ENCODE assay signal across 26 cellular contexts in the genomic region with DNA sequence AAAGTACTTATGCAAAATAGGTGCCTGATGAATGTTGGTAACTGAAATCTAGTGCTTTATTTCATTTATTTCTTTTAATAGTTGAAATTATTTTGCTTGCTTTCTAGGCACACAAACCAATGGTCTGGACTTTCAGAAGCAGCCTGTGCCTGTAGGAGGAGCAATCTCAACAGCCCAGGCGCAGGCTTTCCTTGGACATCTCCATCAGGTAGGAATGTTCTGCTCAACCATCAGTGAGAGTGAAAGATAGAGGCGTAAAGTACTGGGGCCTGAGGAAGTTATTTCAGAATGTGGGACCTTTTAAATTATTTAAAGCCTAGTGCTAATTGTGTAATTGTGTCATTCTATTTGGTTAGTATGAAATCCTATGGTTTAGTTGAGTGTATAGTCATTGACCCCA.
"Had no signal": no experiment of that assay in that cellular context is flagged by ENCODE, and none has a peak within 500 bp of the region (broad histone marks: within the 10 kb centered on the region; RNA-seq: fewer than 3 reads in every experiment).

No MANE protein-coding gene starts in this region.

- H3K27ac ChIP-seq: left lung, lower lobe of right lung, pancreas, prostate gland, sigmoid colon, spleen, suprapubic skin, thoracic aorta, tibial artery, upper lobe of right lung had no signal

- H3K27me3 Mint-ChIP-seq: naive thymus-derived CD8-positive, alpha-beta T cell; stimulated activated naive CD8-positive, alpha-beta T cell treated with anti-CD3 and anti-CD28 coated beads, Interleukin-15, Interleukin-2, amounts not matched to agents 100 ng/mL and 50 ng/mL, for 24 hours had no signal

- DNase-seq: hippocampal formation; kidney glomerular epithelial cell; left cardiac atrium; left lung; lower lobe of right lung; mesenchymal stem cell; naive thymus-derived CD8-positive, alpha-beta T cell; nephron progenitor cell; nucleus accumbens; pancreas; posterior cingulate gyrus; retina; sigmoid colon; small intestine; spleen; stimulated activated CD4-positive, alpha-beta T cell treated with anti-CD3 and anti-CD28 coated beads, Interleukin-4, amount 100 ng/mL, for 24 hours; stimulated activated naive CD4-positive, alpha-beta T cell; tibial artery; trophoblast cell; upper lobe of right lung had no signal

- ATAC-seq: left cardiac atrium; left lung; lower lobe of right lung; naive thymus-derived CD8-positive, alpha-beta T cell; pancreas; right cardiac atrium; stimulated activated effector memory CD8-positive, alpha-beta T cell treated with anti-CD3 and anti-CD28 coated beads, Interleukin-12 subunit alpha, Interleukin-12 subunit beta, amount 100 ng/mL, for 72 hours; upper lobe of right lung had no signal

- H3K36me3 Mint-ChIP-seq: stimulated activated effector memory CD8-positive, alpha-beta T cell treated with anti-CD3 and anti-CD28 coated beads, Interleukin-12 subunit alpha, Interleukin-12 subunit beta, amount 100 ng/mL, for 72 hours had no signal

- H3K27ac Mint-ChIP-seq: naive thymus-derived CD8-positive, alpha-beta T cell; nephron progenitor cell; stimulated activated effector memory CD8-positive, alpha-beta T cell treated with anti-CD3 and anti-CD28 coated beads, Interleukin-12 subunit alpha, Interleukin-12 subunit beta, amount 100 ng/mL, for 72 hours; stimulated activated naive CD8-positive, alpha-beta T cell treated with anti-CD3 and anti-CD28 coated beads, Interleukin-15, Interleukin-2, amounts not matched to agents 100 ng/mL and 50 ng/mL, for 24 hours had no signal

- H3K36me3 ChIP-seq: pancreas, prostate gland, thoracic aorta had no signal

- H3K4me3 Mint-ChIP-seq: naive thymus-derived CD8-positive, alpha-beta T cell; nephron progenitor cell; stimulated activated effector memory CD8-positive, alpha-beta T cell treated with anti-CD3 and anti-CD28 coated beads, Interleukin-12 subunit alpha, Interleukin-12 subunit beta, amount 100 ng/mL, for 72 hours; stimulated activated naive CD8-positive, alpha-beta T cell treated with anti-CD3 and anti-CD28 coated beads, Interleukin-15, Interleukin-2, amounts not matched to agents 100 ng/mL and 50 ng/mL, for 24 hours had no signal

- H3K4me3 ChIP-seq: left lung, lower lobe of right lung, pancreas, prostate gland, sigmoid colon, spleen, suprapubic skin, thoracic aorta, tibial artery, upper lobe of right lung had no signal

- H3K4me1 ChIP-seq: left lung, lower lobe of right lung, pancreas, prostate gland, sigmoid colon, suprapubic skin, tibial artery, upper lobe of right lung had no signal

- H3K9me3 ChIP-seq: left lung, lower lobe of right lung, pancreas, prostate gland, sigmoid colon, spleen, suprapubic skin, thoracic aorta, tibial artery, upper lobe of right lung had no signal

- H3K4me1 Mint-ChIP-seq: nephron progenitor cell had no signal

- H3K27me3 ChIP-seq: left lung, pancreas, sigmoid colon, spleen, suprapubic skin, tibial artery, upper lobe of right lung had no signal

- H3K9me3 Mint-ChIP-seq: naive thymus-derived CD8-positive, alpha-beta T cell; nephron progenitor cell; stimulated activated effector memory CD8-positive, alpha-beta T cell treated with anti-CD3 and anti-CD28 coated beads, Interleukin-12 subunit alpha, Interleukin-12 subunit beta, amount 100 ng/mL, for 72 hours; stimulated activated naive CD8-positive, alpha-beta T cell treated with anti-CD3 and anti-CD28 coated beads, Interleukin-15, Interleukin-2, amounts not matched to agents 100 ng/mL and 50 ng/mL, for 24 hours had no signal
